Comparison of ENCODE assay signal across 9 cellular contexts in genomic region chr3:142976621-142977398, GRCh38. TPM values are rescaled to one million over a fixed set of nuclear protein-coding genes. Genes with fewer than 3 reads are reported as not detected.
DNase-seq lines count a peak whose midpoint lies in the region; ATAC-seq and TF ChIP-seq lines count a peak whose summit lies in the region.
"Had no signal": no experiment of that assay in that cellular context is flagged by ENCODE, and none has a peak within 500 bp of the region (broad histone marks: within the 10 kb centered on the region; RNA-seq: fewer than 3 reads in every experiment).

No MANE protein-coding gene starts in this region.

- no peak for TF ChIP-seq CTCF in neural crest cell (conservative IDR thresholded peaks at IDR 0.05)

- H3K9me3 Mint-ChIP-seq in neural crest cell, result no peaks in the 10 kb centered on the region

- peak overlapping the region; percentile 31 for H3K27ac ChIP-seq in epithelial cell of prostate
- H3K27ac ChIP-seq: neutrophil had no signal

- H3K27ac Mint-ChIP-seq in neural crest cell (ENCODE audit: unreplicated experiment), result peak overlapping the region; percentile 19

- no peak for ATAC-seq in GM19395 (IDR thresholded peaks at IDR 0.05; ENCODE audit: unreplicated experiment)

- peak; percentile 34 for DNase-seq in CMK (ENCODE audit: low read depth)
- peak; percentile 53 to 63 for DNase-seq in NOMO-1 (lab: John Stamatoyannopoulos, UW; ENCODE audit: unreplicated experiment in 2 of 2)
- no peak for DNase-seq in epithelial cell of prostate (ENCODE audit: low read depth, low spot score)
- peak; percentile 18 for DNase-seq in neural crest cell (ENCODE audit: low read depth, low spot score)
- DNase-seq in mesenteric fat pad (ENCODE audit: low spot score), result no peak
- DNase-seq in NK-92 treated with Interleukin-12 subunit alpha and Interleukin-12 subunit beta, amount 100 ng/mL, for 24 hours (lab: John Stamatoyannopoulos, UW), result no peak
- no peak for DNase-seq in activated CD4-positive, alpha-beta T cell treated with anti-CD3 and anti-CD28 coated beads, Interleukin-2, amount 50 U/mL, for 1 hour

- peaks cover 14% of the 10 kb centered on the region for H3K4me1 Mint-ChIP-seq in neural crest cell

- H3K4me3 Mint-ChIP-seq in neural crest cell, result no peak overlapping the region

- no peaks in the 10 kb centered on the region for H3K27me3 Mint-ChIP-seq in neural crest cell (ENCODE audit: low read depth)

- no peaks in the 10 kb centered on the region for H3K36me3 Mint-ChIP-seq in neural crest cell (ENCODE audit: low read depth)

RNA-seq across cellular contexts. Expression of gene PAQR9, which starts 13.3 kb away (rescaled TPM):
- 1.8 and 1.9 TPM in 2 replicates for total RNA-seq in neural crest cell
- not detected for total RNA-seq in mesenteric fat pad

RNA-seq across cellular contexts. Expression of gene U2SURP, which starts 24.6 kb away (rescaled TPM):
- total RNA-seq in neural crest cell, result 152 and 166 TPM in 2 replicates
- 68.2 TPM for total RNA-seq in mesenteric fat pad

Comparison
In these comparisons a context has a peak if more than half of its experiments do, and no peak if none do; other contexts are left out.
1. DNase-seq: peak in CMK (single experiment), NOMO-1 (2 of 2) and neural crest cell (single experiment); none in epithelial cell of prostate (single experiment), mesenteric fat pad (single experiment), NK-92 treated with Interleukin-12 subunit alpha and Interleukin-12 subunit beta, amount 100 ng/mL, for 24 hours (single experiment) and activated CD4-positive, alpha-beta T cell treated with anti-CD3 and anti-CD28 coated beads, Interleukin-2, amount 50 U/mL, for 1 hour (single experiment).